ENCODE assay signal across 1 cellular context in genomic region chr12:108838194-108839010, GRCh38.
A peak's percentile ranks its signal among the peaks of the same experiment; 100 is the strongest.
TF ChIP-seq lines count a peak whose summit lies in the region.

No MANE protein-coding gene starts in this region.

TF ChIP-seq in GM12878, 131 proteins besides CTCF, POLR2A, EP300 and RAD21 (continued from another document and continues in another):
- TF ChIP-seq RBBP5 (conservative IDR thresholded peaks at IDR 0.05) (no peak; the same call in 1 of the 2 replicates), NR2C2 (IDR thresholded peaks at IDR 0.05; ENCODE audit: borderline replicate concordance, control insufficient read depth, insufficient read length, low read depth) (no peak), EZH2 (IDR thresholded peaks at IDR 0.05; ENCODE audit: borderline replicate concordance, control insufficient read depth, low read depth, low read length) (no peak), POLR2AphosphoS2 (IDR thresholded peaks at IDR 0.05; ENCODE audit: low read depth, low read length) (no peak), ZNF592 (IDR thresholded peaks at IDR 0.05) (peak; percentile 65; the same call in 1 of the 2 replicates), SMAD1 (IDR thresholded peaks at IDR 0.05; ENCODE audit: low read depth, partially characterized antibody) (no peak), KAT2A (conservative IDR thresholded peaks at IDR 0.05; ENCODE audit: control insufficient read depth, low read depth, low read length) (no peak), GABPA (IDR thresholded peaks at IDR 0.05; ENCODE audit: low read depth) (no peak), NFXL1 (IDR thresholded peaks at IDR 0.05; ENCODE audit: borderline replicate concordance) (no peak), SRF (IDR thresholded peaks at IDR 0.05; ENCODE audit: low read depth in 2 of 2, low read length in 2 of 2) (no peak), RB1 (IDR thresholded peaks at IDR 0.05; ENCODE audit: borderline replicate concordance) (0 out of 2 replicates have a peak, but pooled peaks have one; percentile 14), ZNF217 (IDR thresholded peaks at IDR 0.05) (peak; percentile 74), TCF3 (IDR thresholded peaks at IDR 0.05; ENCODE audit: borderline replicate concordance, insufficient read depth, low read depth, low read length) (peak; percentile 72; the same call in 1 of the 2 replicates), POU2F2 (IDR thresholded peaks at IDR 0.05; ENCODE audit: borderline replicate concordance, low read depth, low read length) (peak; percentile 89; the same call in 2 of the 3 replicates), CREB1 (IDR thresholded peaks at IDR 0.05; ENCODE audit: low read depth) (peak; percentile 48; the same call in 1 of the 2 replicates), ZNF24 (IDR thresholded peaks at IDR 0.05) (no peak), SKIL (IDR thresholded peaks at IDR 0.05; ENCODE audit: low read depth, poor library complexity, severe bottlenecking) (peak; percentile 62), HDAC2 (IDR thresholded peaks at IDR 0.05) (no peak), EED (IDR thresholded peaks at IDR 0.05; ENCODE audit: low read depth) (peak; percentile 96), NR2C1 (IDR thresholded peaks at IDR 0.05) (no peak; the same call in 1 of the 2 replicates), NKRF (conservative IDR thresholded peaks at IDR 0.05) (0 out of 2 replicates have a peak, but pooled peaks have one; percentile 23), ASH2L (IDR thresholded peaks at IDR 0.05; ENCODE audit: borderline replicate concordance, low read depth) (no peak), TCF7 (IDR thresholded peaks at IDR 0.05; ENCODE audit: borderline replicate concordance) (0 out of 2 replicates have a peak, but pooled peaks have one; percentile 38), RELA (IDR thresholded peaks at IDR 0.05; ENCODE audit: borderline replicate concordance, partially characterized antibody) (peak; percentile 36), MYC (IDR thresholded peaks at IDR 0.05; ENCODE audit: insufficient read depth, insufficient read length, insufficient replicate concordance, low read length, severe bottlenecking) (no peak), DPF2 (IDR thresholded peaks at IDR 0.05) (peak; percentile 98), IRF4 (IDR thresholded peaks at IDR 0.05; ENCODE audit: low read depth, low read length) (peak; percentile 85), SIN3A (IDR thresholded peaks at IDR 0.05; ENCODE audit: low read depth, low read length) (no peak), SIX5 (IDR thresholded peaks at IDR 0.05; ENCODE audit: low read depth, low read length, severe bottlenecking) (no peak), SMAD5 (IDR thresholded peaks at IDR 0.05; ENCODE audit: low read depth) (no peak), SUZ12 (IDR thresholded peaks at IDR 0.05; ENCODE audit: unreplicated experiment) (no peak), E2F8 (IDR thresholded peaks at IDR 0.05; ENCODE audit: low read depth, partially characterized antibody) (no peak), FOXK2 (IDR thresholded peaks at IDR 0.05) (no peak), E2F4 (IDR thresholded peaks at IDR 0.05; ENCODE audit: low read depth, low read length) (no peak), BACH1 (IDR thresholded peaks at IDR 0.05; ENCODE audit: borderline replicate concordance) (peak; percentile 98), CREM (IDR thresholded peaks at IDR 0.05; ENCODE audit: low read depth) (peak; percentile 86), HDGF (IDR thresholded peaks at IDR 0.05) (peak; percentile 51; the same call in 1 of the 2 replicates), FOXM1 (IDR thresholded peaks at IDR 0.05; ENCODE audit: low read depth, low read length) (peak; percentile 85; the same call in 1 of the 2 replicates), GATAD2B (conservative IDR thresholded peaks at IDR 0.05; ENCODE audit: low read depth) (peak; percentile 87; the same call in 1 of the 2 replicates), ETV6 (conservative IDR thresholded peaks at IDR 0.05 in 1 of 2, IDR thresholded peaks at IDR 0.05 in 1 of 2; ENCODE audit: borderline replicate concordance in 1 of 2, low read depth in 1 of 2) (peak in 1 of 2 experiments; percentile 61; a peak in 2 of 4 replicates), IKZF2 (IDR thresholded peaks at IDR 0.05) (peak; percentile 98 to 99), BCL11A (IDR thresholded peaks at IDR 0.05; ENCODE audit: low read depth, low read length) (peak; percentile 94), BMI1 (IDR thresholded peaks at IDR 0.05; ENCODE audit: borderline replicate concordance) (no peak), MTA3 (IDR thresholded peaks at IDR 0.05; ENCODE audit: borderline replicate concordance, low read length) (no peak), PRDM15 (CRISPR knock-in tag; IDR thresholded peaks at IDR 0.05) (no peak; the same call in 1 of the 2 replicates), TARDBP (IDR thresholded peaks at IDR 0.05; ENCODE audit: borderline replicate concordance) (no peak), POLR2AphosphoS5 (IDR thresholded peaks at IDR 0.05; ENCODE audit: low read length) (peak; percentile 83), CHD1 (IDR thresholded peaks at IDR 0.05; ENCODE audit: low read depth, low read length) (no peak), MTA2 (IDR thresholded peaks at IDR 0.05; ENCODE audit: low read depth) (peak; percentile 93), MEF2B (IDR thresholded peaks at IDR 0.05; ENCODE audit: partially characterized antibody, poor library complexity, severe bottlenecking) (peak; percentile 77), SPI1 (IDR thresholded peaks at IDR 0.05; ENCODE audit: borderline replicate concordance, insufficient read depth, low read depth, low read length) (no peak), HCFC1 (IDR thresholded peaks at IDR 0.05; ENCODE audit: low read length) (no peak), ELK1 (IDR thresholded peaks at IDR 0.05; ENCODE audit: low read depth, low read length) (no peak)
